Comparison of ENCODE assay signal across 8 cellular contexts in genomic region chr6:36838896-36839818, GRCh38. TPM values are rescaled to one million over a fixed set of nuclear protein-coding genes. Genes with fewer than 3 reads are reported as not detected.
DNase-seq lines count a peak whose midpoint lies in the region; ATAC-seq, FAIRE-seq and TF ChIP-seq lines count a peak whose summit lies in the region.

TSS of gene CPNE5 (minus strand) at chr6:36839444. CDS start at chr6:36839377, 67 bp downstream.

- no peak for TF ChIP-seq CTCF in K562 (IDR thresholded peaks at IDR 0.05 in 2 of 3, conservative IDR thresholded peaks at IDR 0.05 in 1 of 3; ENCODE audit: insufficient read depth in 2 of 3, low read depth in 1 of 3, low read length in 3 of 3)
- TF ChIP-seq CTCF in tibial nerve (IDR thresholded peaks at IDR 0.05), result no peak
- TF ChIP-seq CTCF in mucosa of descending colon (IDR thresholded peaks at IDR 0.05), result no peak

- H3K79me2 ChIP-seq in K562 (ENCODE audit: control insufficient read depth, insufficient read depth, low read length), result no peaks in the 10 kb centered on the region

- TF ChIP-seq POLR2A in K562 (conservative IDR thresholded peaks at IDR 0.05), result no peak
- TF ChIP-seq POLR2A in tibial nerve (IDR thresholded peaks at IDR 0.05), result no peak

- H3K36me3 ChIP-seq in K562 (ENCODE audit: control insufficient read depth, insufficient read depth, low read length), result no peaks in the 10 kb centered on the region
- H3K36me3 ChIP-seq in tibial nerve, result no peaks in the 10 kb centered on the region
- H3K36me3 ChIP-seq in mucosa of descending colon (ENCODE audit: low read depth), result no peaks in the 10 kb centered on the region

- CTCF ChIA-PET in K562 (lab: Yijun Ruan, JAX; ENCODE audit: low intra/inter-chr PET ratio), result interaction anchor here (0.7 to 0.9 kb wide), 2 partner anchors 12 to 73 kb away, joined by 3 to 6 read pairs; no protein-coding TSS in a partner anchor

- H3K27ac ChIP-seq in K562 (ENCODE audit: extremely low read depth, low read depth, low read length) (no peak within 1 kb of the TSS), tibial nerve (no peak within 1 kb of the TSS)

- 32% methylated on average over 41 of the region's 63 CpGs for WGBS in K562 (ENCODE audit: insufficient coverage, low coverage, missing lambda C conversion rate)
- WGBS in tibial nerve, 2 donors, result 9% methylated on average over 59 to 61 of the region's 63 CpGs

- TF ChIP-seq EP300 in K562 (IDR thresholded peaks at IDR 0.05; ENCODE audit: low read length), result no peak
- TF ChIP-seq EP300 in tibial nerve (IDR thresholded peaks at IDR 0.05), result no peak

- no peaks in the 10 kb centered on the region for H3K9me1 ChIP-seq in K562 (ENCODE audit: control insufficient read depth, insufficient read depth, low read length)

- TF ChIP-seq RAD21 in K562 (CRISPR knock-in tag; conservative IDR thresholded peaks at IDR 0.05 in 1 of 2, IDR thresholded peaks at IDR 0.05 in 1 of 2), result no peak

- intact Hi-C loops in K562 (cut with micrococcal nuclease) (no loop called here), mucosa of descending colon (cut with DNase I, micrococcal nuclease) (no loop called here)

- no peak for ATAC-seq in K562
- no peak for ATAC-seq in HG03342 (IDR thresholded peaks at IDR 0.05; ENCODE audit: unreplicated experiment)
- no peak for ATAC-seq in mucosa of descending colon

- peak within 1 kb of the TSS; percentile 38 for H3K4me3 ChIP-seq in K562
- peak within 1 kb of the TSS; percentile 26 to 56 (median 47) for H3K4me3 ChIP-seq in tibial nerve
- H3K4me3 ChIP-seq in mucosa of descending colon, result no peak within 1 kb of the TSS

- POLR2A ChIA-PET in K562 (lab: Yijun Ruan, JAX), result no interaction called here

- peaks cover 6 to 9% of the 10 kb centered on the region in 2 experiments; a peak in 3 of 5 replicates for H3K27me3 ChIP-seq in K562 (ENCODE audit: control insufficient read depth in 2 of 2, insufficient read depth in 2 of 2, low read length in 2 of 2)
- peaks cover 0 to 26% of the 10 kb centered on the region in 2 donors for H3K27me3 ChIP-seq in tibial nerve

- no TSS peak for BruUV-seq in K562 (replicated peaks; lab: Mats Ljungman, UMichigan)

- peak within 1 kb of the TSS; percentile 47 for H3K4me2 ChIP-seq in K562 (ENCODE audit: insufficient read depth, low read length)

- H2AFZ ChIP-seq in K562 (ENCODE audit: low read depth, low read length), result peak within 1 kb of the TSS; percentile 47; the same call in 1 of the 2 replicates

- in situ Hi-C loops in K562 (cut with MboI), result no loop called here

- FAIRE-seq in K562 (lab: Jason Lieb, UNC) (no peak), RCC 7860 (lab: Jason Lieb, UNC) (no peak)

- peaks cover 16 to 36% of the 10 kb centered on the region in 2 experiments for H3K4me1 ChIP-seq in K562 (replicated peaks in 1 of 2; ENCODE audit: control insufficient read depth in 2 of 2, insufficient read depth in 2 of 2, low read length in 2 of 2)
- peaks cover 0 to 24% (median 20%) of the 10 kb centered on the region in 4 donors for H3K4me1 ChIP-seq in tibial nerve
- peaks cover 11% of the 10 kb centered on the region for H3K4me1 ChIP-seq in mucosa of descending colon (ENCODE audit: low read depth)

- peak within 1 kb of the TSS in 1 of 2 experiments; percentile 84; a peak in 2 of 4 replicates for H3K9ac ChIP-seq in K562 (ENCODE audit: insufficient read depth in 1 of 2, low read depth in 2 of 2, low read length in 2 of 2)

- no peaks in the 10 kb centered on the region for H3K9me3 ChIP-seq in K562 (replicated peaks; ENCODE audit: control insufficient read depth, insufficient read depth, low read depth, low read length)
- H3K9me3 ChIP-seq in tibial nerve, result no peaks in the 10 kb centered on the region
- H3K9me3 ChIP-seq in mucosa of descending colon, result no peaks in the 10 kb centered on the region

- no peaks in the 10 kb centered on the region for H4K20me1 ChIP-seq in K562 (replicated peaks; ENCODE audit: control insufficient read depth, insufficient read depth, low read length)

- DNase-seq in stimulated activated CD4-positive, alpha-beta T cell treated with anti-CD3 and anti-CD28 coated beads, Interleukin-4, amount 100 ng/mL, for 24 hours, result peak; percentile 8
- no peak for DNase-seq in stimulated activated CD4-positive, alpha-beta T cell treated with anti-CD3 and anti-CD28 coated beads, Interleukin-2, amount 100 ng/mL, for 24 hours
- peak in 2 of 4 experiments; percentile 65 to 69 for DNase-seq in K562 (ENCODE audit: extremely low read depth in 1 of 4, low spot score in 3 of 4)
- peak; percentile 87 for DNase-seq in left kidney (ENCODE audit: low read depth, low spot score)
- no peak for DNase-seq in tibial nerve (ENCODE audit: low spot score in 2 of 2)
- DNase-seq in RCC 7860 (ENCODE audit: low spot score), result no peak
- DNase-seq in mucosa of descending colon, result no peak

RNA-seq across cellular contexts. Expression of gene CPNE5, which starts in this region (rescaled TPM):
- 1.5 and 2.5 TPM in 2 replicates for total RNA-seq in K562 (2011; cell fraction: chromatin; rRNA removed; ENCODE audit: low replicate concordance)
- total RNA-seq in K562 (2011; cell fraction: nucleolus; rRNA removed), result 0.66 and 1.5 TPM in 2 replicates
- 1.2 and 1.6 TPM in 2 replicates for total RNA-seq in K562 (2011; cell fraction: nucleoplasm; rRNA removed)
- total RNA-seq in K562 (2014; rRNA removed), result 0.18 TPM in 1 of 2 replicates, not detected in the other
- not detected in 2 replicates for total RNA-seq in K562 (2014; rRNA removed; fragmentation: Illumina TruSeq; extraction: Trizol)
- 0.14 TPM in 1 of 2 replicates, not detected in the other for total RNA-seq in K562 (2015; rRNA removed; fragmentation: Illumina TruSeq; extraction: Trizol)
- 0.47 and 0.49 TPM in 2 replicates for total RNA-seq in K562 (2021)
- 0.46 and 0.61 TPM in 2 replicates for polyA plus RNA-seq in K562 (2011; rRNA removed)
- polyA plus RNA-seq in K562 (2011; cell fraction: cytosol; rRNA removed), result 0.19 and 0.31 TPM in 2 replicates
- 1.2 and 1.9 TPM in 2 replicates for polyA plus RNA-seq in K562 (2011; cell fraction: nucleus; rRNA removed)
- 0.33 and 1.8 TPM in 2 replicates for polyA plus RNA-seq in K562 (2012)
- polyA plus RNA-seq in K562 (2014; fragmentation: Illumina TruSeq; extraction: Trizol), result 0.43 TPM in 1 of 2 replicates, not detected in the other
- polyA plus RNA-seq in K562 (2014; fragmentation: Nextera tagmentation; extraction: Ambion mirVana), result 1 to 10 TPM in 1 of 2 experiments, under 1 TPM in 1; 0.21 to 1.0 TPM
- 0.69 TPM in 1 of 2 replicates, not detected in the other for polyA plus RNA-seq in K562 (2014; rRNA removed)
- polyA minus RNA-seq in K562 (2011; rRNA and poly(A)+ RNA removed), result 0.67 TPM in 1 of 2 replicates, not detected in the other
- polyA minus RNA-seq in K562 (2011; cell fraction: cytosol; rRNA and poly(A)+ RNA removed), result not detected in 2 replicates
- 0.78 and 0.81 TPM in 2 replicates for polyA minus RNA-seq in K562 (2011; cell fraction: nucleus; rRNA and poly(A)+ RNA removed)
- total RNA-seq in tibial nerve, result 1 to 10 TPM in 2 of 4 donors, under 1 TPM in 2; 0.39 to 3.0 (median 1.4) TPM
- 10 to 100 TPM in 1 of 3 donors, 1 to 10 TPM in 2; 4.7 to 15.2 (median 6.1) TPM for total RNA-seq in mucosa of descending colon

Comparison
In these comparisons a context has a peak if more than half of its experiments do, and no peak if none do; other contexts are left out.
1. DNase-seq: peak in stimulated activated CD4-positive, alpha-beta T cell treated with anti-CD3 and anti-CD28 coated beads, Interleukin-4, amount 100 ng/mL, for 24 hours (single experiment) and left kidney (single experiment); none in stimulated activated CD4-positive, alpha-beta T cell treated with anti-CD3 and anti-CD28 coated beads, Interleukin-2, amount 100 ng/mL, for 24 hours (0 of 2), tibial nerve (0 of 2), RCC 7860 (single experiment) and mucosa of descending colon (0 of 3).